Comparison of ENCODE assay signal across 8 cellular contexts in genomic region chr17:42275527-42276358, GRCh38. TPM values are rescaled to one million over a fixed set of nuclear protein-coding genes. Genes with fewer than 3 reads are reported as not detected.
DNase-seq lines count a peak whose midpoint lies in the region; ATAC-seq, FAIRE-seq and TF ChIP-seq lines count a peak whose summit lies in the region.

No MANE protein-coding gene starts in this region.

- H3K36me3 Mint-ChIP-seq in CD8-positive, alpha-beta memory T cell = peaks cover 0 to 17% (median 0%) of the 10 kb centered on the region in 3 donors
- peaks cover 47% of the 10 kb centered on the region for H3K36me3 Mint-ChIP-seq in activated T-cell treated with anti-CD3 and anti-CD28 coated beads, Interleukin-2, amount 50 U/mL, for 24 hours (ENCODE audit: low read depth)

- DNase-seq in CD8-positive, alpha-beta memory T cell = peak; percentile 22 to 70 (median 37)
- peak; percentile 20 for DNase-seq in NCI-H1092 (lab: John Stamatoyannopoulos, UW)
- peak; percentile 67 for DNase-seq in activated T-cell treated with anti-CD3 and anti-CD28 coated beads, Interleukin-2, amount 50 U/mL, for 24 hours
- no peak for DNase-seq in foreskin keratinocyte
- peak in 1 of 6 donors; percentile 29 for DNase-seq in pancreas
- no peak for DNase-seq in NCI-H128 (lab: John Stamatoyannopoulos, UW; ENCODE audit: unreplicated experiment)
- DNase-seq in D721Med (ENCODE audit: insufficient read length, low spot score) = no peak

- TF ChIP-seq CTCF in foreskin keratinocyte (conservative IDR thresholded peaks at IDR 0.05) (no peak), pancreas (IDR thresholded peaks at IDR 0.05) (no peak), D721Med (IDR thresholded peaks at IDR 0.05; ENCODE audit: insufficient read depth, missing control alignments) (no peak)

- H3K4me3 Mint-ChIP-seq in CD8-positive, alpha-beta memory T cell = peak overlapping the region; percentile 93 to 99 (median 98)
- H3K4me3 Mint-ChIP-seq in activated T-cell treated with anti-CD3 and anti-CD28 coated beads, Interleukin-2, amount 50 U/mL, for 24 hours = peak overlapping the region; percentile 88

- FAIRE-seq in pancreas (lab: Jason Lieb, UNC) (no peak), D721Med (lab: Jason Lieb, UNC) (no peak)

- peaks cover 49 to 59% (median 54%) of the 10 kb centered on the region in 3 donors for H3K4me1 Mint-ChIP-seq in CD8-positive, alpha-beta memory T cell
- peaks cover 52% of the 10 kb centered on the region for H3K4me1 Mint-ChIP-seq in activated T-cell treated with anti-CD3 and anti-CD28 coated beads, Interleukin-2, amount 50 U/mL, for 24 hours (ENCODE audit: low read depth)

- no peaks in the 10 kb centered on the region for H3K36me3 ChIP-seq in CD8-positive, alpha-beta memory T cell (ENCODE audit: insufficient read depth, low read length)
- H3K36me3 ChIP-seq in pancreas = no peaks in the 10 kb centered on the region

- no peaks in the 10 kb centered on the region for H3K27me3 ChIP-seq in CD8-positive, alpha-beta memory T cell (ENCODE audit: insufficient read depth, low read length, poor library complexity, severe bottlenecking)
- H3K27me3 ChIP-seq in foreskin keratinocyte (no peaks in the 10 kb centered on the region), pancreas (no peaks in the 10 kb centered on the region)

- ATAC-seq in GM21529 (IDR thresholded peaks at IDR 0.05; ENCODE audit: unreplicated experiment) (peak; percentile 42), foreskin keratinocyte (peak; percentile 41), pancreas (peak in 3 of 4 donors; percentile 22 to 40 (median 36))

- H3K27ac Mint-ChIP-seq in CD8-positive, alpha-beta memory T cell = peak overlapping the region; percentile 94 to 99 (median 97)
- peak overlapping the region; percentile 93 for H3K27ac Mint-ChIP-seq in activated T-cell treated with anti-CD3 and anti-CD28 coated beads, Interleukin-2, amount 50 U/mL, for 24 hours

- CTCF ChIA-PET in CD8-positive, alpha-beta memory T cell (lab: Charles Lee) = interaction anchor here (0.8 to 2.1 kb wide), 5 partner anchors 11 to 54 kb away, joined by 3 to 10 read pairs (median 4); partner anchors contain the start of gene STAT5A

- H3K9me3 ChIP-seq in CD8-positive, alpha-beta memory T cell (ENCODE audit: low read length) = no peaks in the 10 kb centered on the region
- H3K9me3 ChIP-seq in pancreas = no peaks in the 10 kb centered on the region

- peaks cover 52% of the 10 kb centered on the region for H3K4me1 ChIP-seq in CD8-positive, alpha-beta memory T cell (ENCODE audit: insufficient read depth, low read length)
- H3K4me1 ChIP-seq in foreskin keratinocyte = no peaks in the 10 kb centered on the region
- H3K4me1 ChIP-seq in pancreas = peaks cover 0 to 12% (median 0%) of the 10 kb centered on the region in 3 donors

- intact Hi-C loops in pancreas (cut with DNase I) = no loop called here

- 1% methylated on average over 29 to 82 of the region's 82 CpGs for WGBS in pancreas, 2 donors

- no peaks in the 10 kb centered on the region for H3K9me3 Mint-ChIP-seq in CD8-positive, alpha-beta memory T cell
- H3K9me3 Mint-ChIP-seq in activated T-cell treated with anti-CD3 and anti-CD28 coated beads, Interleukin-2, amount 50 U/mL, for 24 hours = no peaks in the 10 kb centered on the region

- H3K4me3 ChIP-seq in CD8-positive, alpha-beta memory T cell (ENCODE audit: low read length) = peak overlapping the region; percentile 75
- peak overlapping the region; percentile 46 to 84 (median 76) for H3K4me3 ChIP-seq in pancreas

- peak overlapping the region; percentile 85 for H3K27ac ChIP-seq in CD8-positive, alpha-beta memory T cell (ENCODE audit: low read depth, low read length)
- peak overlapping the region; percentile 27 for H3K27ac ChIP-seq in foreskin keratinocyte
- peak overlapping the region in 2 of 4 donors; percentile 10 to 93 for H3K27ac ChIP-seq in pancreas

- no peaks in the 10 kb centered on the region for H3K27me3 Mint-ChIP-seq in CD8-positive, alpha-beta memory T cell
- H3K27me3 Mint-ChIP-seq in activated T-cell treated with anti-CD3 and anti-CD28 coated beads, Interleukin-2, amount 50 U/mL, for 24 hours = no peaks in the 10 kb centered on the region

- POLR2A ChIA-PET in CD8-positive, alpha-beta memory T cell (lab: Charles Lee) = interaction anchor here (0.7 to 5.3 kb wide), 9 partner anchors 9 to 186 kb away, joined by 3 to 47 read pairs (median 4); partner anchors contain the start of genes KCNH4, STAT3 and STAT5A

RNA-seq across cellular contexts. Expression of gene STAT5B, which starts 0.4 kb away (rescaled TPM):
- total RNA-seq in CD8-positive, alpha-beta memory T cell = 100 to 1,000 TPM; 124 to 132 TPM
- polyA plus RNA-seq in CD8-positive, alpha-beta memory T cell = 108 TPM
- total RNA-seq in foreskin keratinocyte (13.4 and 15.0 TPM in 2 replicates), pancreas (10 to 100 TPM; 22.6 to 27.5 (median 24.2) TPM)
- polyA plus RNA-seq in foreskin keratinocyte (4.9 and 6.1 TPM in 2 replicates), pancreas (10 to 100 TPM; 17.9 to 24.3 TPM)

RNA-seq across cellular contexts. Expression of gene STAT5A, which starts 12.6 kb away (rescaled TPM):
- total RNA-seq in CD8-positive, alpha-beta memory T cell = 100 to 1,000 TPM; 259 to 263 TPM
- polyA plus RNA-seq in CD8-positive, alpha-beta memory T cell = 90.3 TPM
- total RNA-seq in foreskin keratinocyte (1.2 and 1.3 TPM in 2 replicates), pancreas (10 to 100 TPM; 13.1 to 19.8 (median 15.4) TPM)
- polyA plus RNA-seq in foreskin keratinocyte (0.69 and 0.84 TPM in 2 replicates), pancreas (10 to 100 TPM; 10.5 to 12.6 TPM)

Comparison
In these comparisons a context has a peak if more than half of its experiments do, and no peak if none do; other contexts are left out.
1. DNase-seq: peak in CD8-positive, alpha-beta memory T cell (5 of 5), NCI-H1092 (single experiment) and activated T-cell treated with anti-CD3 and anti-CD28 coated beads, Interleukin-2, amount 50 U/mL, for 24 hours (single experiment); none in foreskin keratinocyte (0 of 2), NCI-H128 (single experiment) and D721Med (single experiment).
2. RNA of gene STAT5A, which starts 12.6 kb away (total RNA-seq): 259 to 263 TPM in CD8-positive, alpha-beta memory T cell; 13.1 to 19.8 TPM in pancreas and 1.2 to 1.3 TPM in foreskin keratinocyte; every median in the first group is over 10 times any median in the second.
3. Peak in every context shown above with its lines, with median percentiles within 50 percentile points of each other: ATAC-seq.